ENCODE assay signal across 14 cellular contexts in genomic region chr12:92471551-92471950, GRCh38.
DNase-seq lines count a peak whose midpoint lies in the region; ATAC-seq and TF ChIP-seq lines count a peak whose summit lies in the region.
"Had no signal": no experiment of that assay in that cellular context is flagged by ENCODE, and none has a peak within 500 bp of the region (broad histone marks: within the 10 kb centered on the region; RNA-seq: fewer than 3 reads in every experiment).

No MANE protein-coding gene starts in this region.

- H3K4me1 ChIP-seq in osteoblast (ENCODE audit: insufficient read depth, low read length): no peaks in the 10 kb centered on the region
- H3K4me1 ChIP-seq: foreskin keratinocyte, left lung had no signal

- H3K9me3 Mint-ChIP-seq in activated naive CD8-positive, alpha-beta T cell (ENCODE audit: low read depth): no peaks in the 10 kb centered on the region
- peaks cover 5% of the 10 kb centered on the region for H3K9me3 Mint-ChIP-seq in activated naive CD8-positive, alpha-beta T cell treated with anti-CD3 and anti-CD28 coated beads for 36 hours
- peaks cover 0 to 2% (median 0%) of the 10 kb centered on the region in 7 donors for H3K9me3 Mint-ChIP-seq in CD14-positive monocyte

- TF ChIP-seq CTCF in osteoblast (IDR thresholded peaks at IDR 0.05; ENCODE audit: extremely low read depth, low read depth, low read length): no peak
- no peak for TF ChIP-seq CTCF in CD14-positive monocyte (IDR thresholded peaks at IDR 0.05)

- peak; percentile 40 for ATAC-seq in HG02588 (IDR thresholded peaks at IDR 0.05; ENCODE audit: unreplicated experiment)
- ATAC-seq in HG03442 (IDR thresholded peaks at IDR 0.05; ENCODE audit: unreplicated experiment): peak; percentile 38
- ATAC-seq: foreskin keratinocyte, left lung had no signal

- H4K20me1 ChIP-seq in osteoblast (ENCODE audit: insufficient read depth, low read length): no peaks in the 10 kb centered on the region

- no peaks in the 10 kb centered on the region for H3K79me2 ChIP-seq in osteoblast (ENCODE audit: insufficient read depth, low read length)

- H3K4me2 ChIP-seq in osteoblast (ENCODE audit: insufficient read depth, low read length): no peak overlapping the region

- H3K4me3 Mint-ChIP-seq in activated naive CD8-positive, alpha-beta T cell: no peak overlapping the region
- no peak overlapping the region for H3K4me3 Mint-ChIP-seq in activated naive CD8-positive, alpha-beta T cell treated with anti-CD3 and anti-CD28 coated beads for 36 hours
- H3K4me3 Mint-ChIP-seq in CD14-positive monocyte: no peak overlapping the region

- H3K36me3 ChIP-seq in osteoblast (ENCODE audit: insufficient read depth, low read length): no peaks in the 10 kb centered on the region
- H3K36me3 ChIP-seq: left lung had no signal

- no peak overlapping the region for H2AFZ ChIP-seq in osteoblast (ENCODE audit: low read length)

- intact Hi-C loops in CD14-positive monocyte (cut with micrococcal nuclease): no loop called here

- H3K27me3 Mint-ChIP-seq in activated naive CD8-positive, alpha-beta T cell: no peaks in the 10 kb centered on the region
- no peaks in the 10 kb centered on the region for H3K27me3 Mint-ChIP-seq in activated naive CD8-positive, alpha-beta T cell treated with anti-CD3 and anti-CD28 coated beads for 36 hours
- peaks cover 0 to 2% (median 0%) of the 10 kb centered on the region in 3 donors for H3K27me3 Mint-ChIP-seq in CD14-positive monocyte (ENCODE audit: low read depth in 3 of 3)

- DNase-seq in activated naive CD8-positive, alpha-beta T cell treated with anti-CD3 and anti-CD28 coated beads for 36 hours: no peak
- DNase-seq in osteoblast (ENCODE audit: insufficient read length, low spot score, missing footprints) (no peak), CD14-positive monocyte (ENCODE audit: low spot score) (no peak), SIG-M5 treated with dmso at 0.1 percent for 504 hours (lab: John Stamatoyannopoulos, UW; ENCODE audit: unreplicated experiment) (no peak)
- no peak for DNase-seq in stimulated activated CD4-positive, alpha-beta T cell treated with anti-CD3 and anti-CD28 coated beads, Interleukin-1b, Interleukin-23, amount 100 ng/mL, for 48 hours
- DNase-seq: activated CD4-positive, CD25-positive, alpha-beta regulatory T cell; activated gamma-delta T cell; foreskin keratinocyte; left lung; Right ventricle myocardium superior; stimulated activated CD4-positive, alpha-beta T cell treated with anti-CD3 and anti-CD28 coated beads, Interleukin-4, amount 100 ng/mL, for 1 hour had no signal

- H3K27ac ChIP-seq in osteoblast (ENCODE audit: low read depth, low read length): no peak overlapping the region
- H3K27ac ChIP-seq: foreskin keratinocyte, left lung had no signal

- H3K4me3 ChIP-seq in osteoblast (ENCODE audit: insufficient read depth, low read length): no peak overlapping the region
- H3K4me3 ChIP-seq: left lung had no signal

- H3K9me3 ChIP-seq in osteoblast (ENCODE audit: low read depth, low read length): no peaks in the 10 kb centered on the region
- H3K9me3 ChIP-seq: left lung had no signal

- peak overlapping the region; percentile 61 for H3K27ac Mint-ChIP-seq in activated naive CD8-positive, alpha-beta T cell
- no peak overlapping the region for H3K27ac Mint-ChIP-seq in activated naive CD8-positive, alpha-beta T cell treated with anti-CD3 and anti-CD28 coated beads for 36 hours
- no peak overlapping the region for H3K27ac Mint-ChIP-seq in CD14-positive monocyte

- H3K36me3 Mint-ChIP-seq in activated naive CD8-positive, alpha-beta T cell: no peaks in the 10 kb centered on the region
- H3K36me3 Mint-ChIP-seq in activated naive CD8-positive, alpha-beta T cell treated with anti-CD3 and anti-CD28 coated beads for 36 hours: peaks cover 2% of the 10 kb centered on the region
- H3K36me3 Mint-ChIP-seq in CD14-positive monocyte: no peaks in the 10 kb centered on the region

- peaks cover 43% of the 10 kb centered on the region for H3K4me1 Mint-ChIP-seq in activated naive CD8-positive, alpha-beta T cell (ENCODE audit: low read depth)
- H3K4me1 Mint-ChIP-seq in activated naive CD8-positive, alpha-beta T cell treated with anti-CD3 and anti-CD28 coated beads for 36 hours: peaks cover 43% of the 10 kb centered on the region
- peaks cover 3% of the 10 kb centered on the region for H3K4me1 Mint-ChIP-seq in CD14-positive monocyte

- H3K27me3 ChIP-seq in osteoblast (ENCODE audit: insufficient read depth, low read length): no peaks in the 10 kb centered on the region
- H3K27me3 ChIP-seq: foreskin keratinocyte, left lung had no signal
